8 cellular contexts compared by ENCODE assay signal in genomic region chr10:14688189-14688588, GRCh38.
DNase-seq lines count a peak whose midpoint lies in the region; ATAC-seq, FAIRE-seq and TF ChIP-seq lines count a peak whose summit lies in the region.
"Not testable (repeated sequence)": the region's sequence is repeated elsewhere in the genome, so short reads cannot be mapped to it uniquely, and the experiment has no call there.

No MANE protein-coding gene starts in this region.

- H2BK5ac ChIP-seq in IMR-90 (ENCODE audit: low read depth, low read length, poor library complexity, severe bottlenecking) = peak overlapping the region; percentile 72

- TF ChIP-seq RAD21 in IMR-90 (IDR thresholded peaks at IDR 0.05; ENCODE audit: low read length) = not testable (repeated sequence)

- 86% methylated on average over 5 of the region's 7 CpGs; no CpG with 5 or more reads in 1 of the 2 experiments for WGBS in IMR-90 (ENCODE audit: extremely low coverage in 2 of 2, insufficient read length in 1 of 2), 2 experiments

- H3K9ac ChIP-seq in IMR-90 (ENCODE audit: low read depth, low read length) = not testable (repeated sequence)

- not testable (repeated sequence) for H3K9me3 ChIP-seq in IMR-90 (ENCODE audit: control insufficient read depth, insufficient read depth, low read length)

- peak; percentile 45 for ATAC-seq in IMR-90 (ENCODE audit: low read depth)

- peak overlapping the region; percentile 22; the same call in 1 of the 2 replicates for H3K56ac ChIP-seq in IMR-90 (ENCODE audit: extremely low read depth, insufficient read depth, low read length)

- H4K91ac ChIP-seq in IMR-90 (ENCODE audit: insufficient read depth, low read depth, low read length) = peak overlapping the region; percentile 58; the same call in 1 of the 2 replicates

- peak overlapping the region; percentile 4; the same call in 1 of the 3 replicates for H2BK15ac ChIP-seq in IMR-90 (ENCODE audit: low read depth, low read length)

- not testable (repeated sequence) for H3K4me3 Mint-ChIP-seq in CD14-positive monocyte; activated T-helper 1 cell treated with anti-CD3 and anti-CD28 coated beads, Interleukin-12 subunit alpha, Interleukin-12 subunit beta, Interleukin-2, Interleukin-4 antibody, amounts not matched to agents 30 ng/mL and 10 ng/mL and 1 ng/mL, durations not matched to agents 14 hours and 24 hours and 36 hours; osteocyte (ENCODE audit: unreplicated experiment)

- H3K36me3 Mint-ChIP-seq in CD14-positive monocyte; activated T-helper 1 cell treated with anti-CD3 and anti-CD28 coated beads, Interleukin-12 subunit alpha, Interleukin-12 subunit beta, Interleukin-2, Interleukin-4 antibody, amounts not matched to agents 30 ng/mL and 10 ng/mL and 1 ng/mL, durations not matched to agents 14 hours and 24 hours and 36 hours (ENCODE audit: low read depth); osteocyte (ENCODE audit: unreplicated experiment): not testable (repeated sequence)

- not testable (repeated sequence) for H3K36me3 ChIP-seq in IMR-90 (ENCODE audit: control insufficient read depth, insufficient read depth, low read length); bronchial epithelial cell (ENCODE audit: control insufficient read depth, insufficient read depth, low read length)

- not testable (repeated sequence) for FAIRE-seq in bronchial epithelial cell (lab: Jason Lieb, UNC)
- peak; percentile 73 for FAIRE-seq in urothelium cell line (lab: Jason Lieb, UNC)

- H4K20me1 ChIP-seq in IMR-90 (ENCODE audit: insufficient read depth, low read length) = not testable (repeated sequence)

- peak overlapping the region in 2 of 7 donors; percentile 6 to 37 for H3K27ac Mint-ChIP-seq in CD14-positive monocyte
- peak overlapping the region; percentile 50 for H3K27ac Mint-ChIP-seq in activated T-helper 1 cell treated with anti-CD3 and anti-CD28 coated beads, Interleukin-12 subunit alpha, Interleukin-12 subunit beta, Interleukin-2, Interleukin-4 antibody, amounts not matched to agents 30 ng/mL and 10 ng/mL and 1 ng/mL, durations not matched to agents 14 hours and 24 hours and 36 hours
- peak overlapping the region; percentile 8 for H3K27ac Mint-ChIP-seq in osteocyte (ENCODE audit: unreplicated experiment)

- peaks cover 0 to 14% (median under 1%) of the 10 kb centered on the region in 7 donors for H3K9me3 Mint-ChIP-seq in CD14-positive monocyte
- H3K9me3 Mint-ChIP-seq in activated T-helper 1 cell treated with anti-CD3 and anti-CD28 coated beads, Interleukin-12 subunit alpha, Interleukin-12 subunit beta, Interleukin-2, Interleukin-4 antibody, amounts not matched to agents 30 ng/mL and 10 ng/mL and 1 ng/mL, durations not matched to agents 14 hours and 24 hours and 36 hours; osteocyte (ENCODE audit: unreplicated experiment): not testable (repeated sequence)

- TF ChIP-seq CTCF in CD14-positive monocyte (IDR thresholded peaks at IDR 0.05); IMR-90 (conservative IDR thresholded peaks at IDR 0.05; ENCODE audit: low read depth, low read length); bronchial epithelial cell (IDR thresholded peaks at IDR 0.05; ENCODE audit: insufficient read depth, low read length, severe bottlenecking); fibroblast of the aortic adventitia (IDR thresholded peaks at IDR 0.05; ENCODE audit: insufficient read depth, low read length); osteocyte (IDR thresholded peaks at IDR 0.05): not testable (repeated sequence)

- not testable (repeated sequence) for H2AK9ac ChIP-seq in IMR-90 (replicated peaks; ENCODE audit: low read depth, low read length, poor library complexity)

- H3K27me3 ChIP-seq in IMR-90 (ENCODE audit: control insufficient read depth, insufficient read depth, low read length); bronchial epithelial cell (ENCODE audit: control insufficient read depth, insufficient read depth, low read length): not testable (repeated sequence)

- dilution Hi-C loops in IMR-90 (cut with HindIII; ENCODE audit: low sequenced_read_pairs, unreplicated experiment) = not testable (repeated sequence)

- H3K79me1 ChIP-seq in IMR-90 (ENCODE audit: low read depth in 1 of 2, low read length in 2 of 2) = not testable (repeated sequence)

- H3K4me1 Mint-ChIP-seq in CD14-positive monocyte = peaks cover 18% of the 10 kb centered on the region
- H3K4me1 Mint-ChIP-seq in activated T-helper 1 cell treated with anti-CD3 and anti-CD28 coated beads, Interleukin-12 subunit alpha, Interleukin-12 subunit beta, Interleukin-2, Interleukin-4 antibody, amounts not matched to agents 30 ng/mL and 10 ng/mL and 1 ng/mL, durations not matched to agents 14 hours and 24 hours and 36 hours (ENCODE audit: low read depth) = peaks cover 39% of the 10 kb centered on the region
- H3K4me1 Mint-ChIP-seq in osteocyte (ENCODE audit: unreplicated experiment) = peaks cover 25% of the 10 kb centered on the region

- H4K8ac ChIP-seq in IMR-90 (ENCODE audit: low read depth in 2 of 2, low read length in 2 of 2) = peak overlapping the region in 1 of 2 experiments; percentile 1; a peak in 1 of 4 replicates

- peak overlapping the region; percentile 33 for H2BK120ac ChIP-seq in IMR-90 (ENCODE audit: low read depth, low read length)

- not testable (repeated sequence) for H3K4me1 ChIP-seq in IMR-90 (ENCODE audit: control insufficient read depth, insufficient read depth, low read length)

- H3K27ac ChIP-seq in IMR-90 (ENCODE audit: insufficient read depth, low read length) = not testable (repeated sequence)

- not testable (repeated sequence) for H2AFZ ChIP-seq in IMR-90 (replicated peaks; ENCODE audit: low read length, poor library complexity)

- not testable (repeated sequence) for H3K4me3 ChIP-seq in IMR-90 (ENCODE audit: insufficient read depth, low read depth, low read length); bronchial epithelial cell (ENCODE audit: low read depth, low read length); fibroblast of the aortic adventitia (ENCODE audit: low read depth, low read length)

- peak overlapping the region; percentile 3; the same call in 1 of the 2 replicates for H3K23ac ChIP-seq in IMR-90 (ENCODE audit: low read depth, low read length)

- peak overlapping the region; percentile 74 for H3K4ac ChIP-seq in IMR-90 (ENCODE audit: low read depth, low read length)

- TF ChIP-seq POLR2A in IMR-90 (IDR thresholded peaks at IDR 0.05; ENCODE audit: low read depth, low read length) = not testable (repeated sequence)

- H2AK5ac ChIP-seq in IMR-90 (ENCODE audit: low read depth, low read length) = peak overlapping the region; percentile 20

- peak overlapping the region; percentile 10; the same call in 1 of the 2 replicates for H3K18ac ChIP-seq in IMR-90 (ENCODE audit: low read depth, low read length)

- H3K14ac ChIP-seq in IMR-90 (replicated peaks; ENCODE audit: low read depth, low read length) = not testable (repeated sequence)

- H3K4me2 ChIP-seq in IMR-90 (ENCODE audit: low read depth, low read length) = not testable (repeated sequence)

- H2BK20ac ChIP-seq in IMR-90 (ENCODE audit: low read depth, low read length) = peak overlapping the region; percentile 58

- not testable (repeated sequence) for H3K9me1 ChIP-seq in IMR-90 (ENCODE audit: insufficient read depth, low read length)

- intact Hi-C loops in CD14-positive monocyte (cut with micrococcal nuclease); IMR-90 (cut with micrococcal nuclease); activated T-helper 1 cell treated with anti-CD3 and anti-CD28 coated beads, Interleukin-12 subunit alpha, Interleukin-12 subunit beta, Interleukin-2, Interleukin-4 antibody, amounts not matched to agents 30 ng/mL and 10 ng/mL and 1 ng/mL, durations not matched to agents 14 hours and 24 hours and 36 hours (cut with micrococcal nuclease): not testable (repeated sequence)

- not testable (repeated sequence) for H3K27me3 Mint-ChIP-seq in CD14-positive monocyte (ENCODE audit: low read depth in 3 of 3); activated T-helper 1 cell treated with anti-CD3 and anti-CD28 coated beads, Interleukin-12 subunit alpha, Interleukin-12 subunit beta, Interleukin-2, Interleukin-4 antibody, amounts not matched to agents 30 ng/mL and 10 ng/mL and 1 ng/mL, durations not matched to agents 14 hours and 24 hours and 36 hours (ENCODE audit: insufficient read depth); osteocyte (ENCODE audit: unreplicated experiment)

- not testable (repeated sequence) for BruUV-seq in IMR-90 (replicated peaks; lab: Mats Ljungman, UMichigan)

- CTCF ChIA-PET in IMR-90 (lab: Yijun Ruan, JAX) = not testable (repeated sequence)

- POLR2A ChIA-PET in IMR-90 (lab: Charles Lee; ENCODE audit: unreplicated experiment) = not testable (repeated sequence)

- peak; percentile 48 for DNase-seq in CD14-positive monocyte (ENCODE audit: low spot score)
- peak; percentile 15 for DNase-seq in ELR (ENCODE audit: low read depth)
- DNase-seq in IMR-90 = peak; percentile 66
- not testable (repeated sequence) for DNase-seq in activated T-helper 1 cell treated with anti-CD3 and anti-CD28 coated beads, Interleukin-12 subunit alpha, Interleukin-12 subunit beta, Interleukin-2, Interleukin-4 antibody, amounts not matched to agents 30 ng/mL and 10 ng/mL and 1 ng/mL, durations not matched to agents 14 hours and 24 hours and 36 hours (ENCODE audit: low spot score); osteocyte (ENCODE audit: extremely low spot score, unreplicated experiment); urothelium cell line (ENCODE audit: low spot score)
- peak; percentile 31 for DNase-seq in bronchial epithelial cell (ENCODE audit: low read depth)
- DNase-seq in fibroblast of the aortic adventitia (ENCODE audit: low read depth) = peak; percentile 15

- in situ Hi-C loops in IMR-90 (cut with MboI; ENCODE audit: low sequenced_read_pairs) = not testable (repeated sequence)

- not testable (repeated sequence) for H4K5ac ChIP-seq in IMR-90 (ENCODE audit: low read depth, low read length)

TF ChIP-seq in IMR-90, 13 proteins besides CTCF, POLR2A, EP300 and RAD21:
- TF ChIP-seq FOS (IDR thresholded peaks at IDR 0.05; ENCODE audit: low read depth, low read length) = 0 out of 2 replicates have a peak, but pooled peaks have one; percentile 3
- TF ChIP-seq MAFK (IDR thresholded peaks at IDR 0.05; ENCODE audit: low read depth, low read length) = 0 out of 2 replicates have a peak, but pooled peaks have one; percentile 18
- peak; percentile 18; the same call in 1 of the 2 replicates for TF ChIP-seq NFE2L2 (IDR thresholded peaks at IDR 0.05; ENCODE audit: low read depth, low read length)
TF ChIP-seq in IMR-90: peak in this region for 3; not testable (repeated sequence) for 10.
